8 cellular contexts compared by ENCODE assay signal in genomic region chr1:229271448-229272120, GRCh38. TPM values are rescaled to one million over a fixed set of nuclear protein-coding genes. Genes with fewer than 3 reads are reported as not detected.
DNase-seq lines count a peak whose midpoint lies in the region; ATAC-seq and TF ChIP-seq lines count a peak whose summit lies in the region.

No MANE protein-coding gene starts in this region.

- intact Hi-C loops in left colon (cut with DNase I, micrococcal nuclease), result no loop called here

- H3K4me3 ChIP-seq in cardiac fibroblast (replicated peaks in 1 of 2; ENCODE audit: low read depth in 2 of 2, low read length in 2 of 2), result peak overlapping the region; percentile 66 to 72

- peak; percentile 57 for ATAC-seq in GM19351 (IDR thresholded peaks at IDR 0.05; ENCODE audit: unreplicated experiment)
- ATAC-seq in HG03460 (IDR thresholded peaks at IDR 0.05; ENCODE audit: unreplicated experiment), result peak; percentile 44
- ATAC-seq in left colon, result peak; percentile 15

- peak; percentile 60 for DNase-seq in COLO668 (lab: John Stamatoyannopoulos, UW; ENCODE audit: unreplicated experiment)
- peak; percentile 42 for DNase-seq in SKM-1 treated with dmso at 0.1 percent for 144 hours (lab: John Stamatoyannopoulos, UW; ENCODE audit: unreplicated experiment)
- DNase-seq in cardiac fibroblast (ENCODE audit: low read depth in 2 of 2), result peak; percentile 32 to 36
- peak in 1 of 2 donors; percentile 68 for DNase-seq in left colon
- peak; percentile 29 for DNase-seq in stimulated activated CD4-positive, alpha-beta T cell treated with anti-CD3 and anti-CD28 coated beads, Interleukin-4, amount 100 ng/mL, for 24 hours
- no peak for DNase-seq in cerebellar nuclear complex (lab: John Stamatoyannopoulos, UW)

- TF ChIP-seq CTCF in cardiac fibroblast (IDR thresholded peaks at IDR 0.05; ENCODE audit: low read depth, low read length), result no peak

RNA-seq across cellular contexts. Expression of gene RAB4A, which starts 0.7 kb away (rescaled TPM):
- total RNA-seq in left colon, result 10 to 100 TPM; 91.1 to 95.7 TPM

Comparison
In these comparisons a context has a peak if more than half of its experiments do, and no peak if none do; other contexts are left out.
1. DNase-seq: peak in COLO668 (single experiment), SKM-1 treated with dmso at 0.1 percent for 144 hours (single experiment), cardiac fibroblast (2 of 2) and stimulated activated CD4-positive, alpha-beta T cell treated with anti-CD3 and anti-CD28 coated beads, Interleukin-4, amount 100 ng/mL, for 24 hours (single experiment); none in cerebellar nuclear complex (0 of 2).
2. Peak in every context shown above with its lines, with median percentiles within 50 percentile points of each other: ATAC-seq.